ENCODE assay signal across 8 cellular contexts in genomic region chr6:87700351-87700728, GRCh38. TPM values are rescaled to one million over a fixed set of nuclear protein-coding genes. Genes with fewer than 3 reads are reported as not detected.
DNase-seq lines count a peak whose midpoint lies in the region; ATAC-seq and TF ChIP-seq lines count a peak whose summit lies in the region.

No MANE protein-coding gene starts in this region.

- DNase-seq in left ventricle myocardium inferior (no peak), left ventricle myocardium superior (no peak), breast epithelium (ENCODE audit: low spot score in 2 of 2) (no peak), mesothelial cell of epicardium (ENCODE audit: low spot score in 2 of 2, unreplicated experiment in 2 of 2) (no peak), aorta (no peak), retina (no peak)
- no peak for DNase-seq in activated effector memory CD4-positive, alpha-beta T cell treated with Interleukin-2 at 50 U/mL for 16 hours

- H3K27ac ChIP-seq in left ventricle myocardium inferior (replicated peaks) (peak overlapping the region; percentile 99), breast epithelium (peak overlapping the region; percentile 97 to 99), aorta (ENCODE audit: low read depth in 1 of 2, low read length in 2 of 2) (no peak overlapping the region)

- H3K4me1 ChIP-seq in left ventricle myocardium inferior = peaks cover 67% of the 10 kb centered on the region
- peaks cover 0 to 9% of the 10 kb centered on the region in 2 donors for H3K4me1 ChIP-seq in breast epithelium
- H3K4me1 ChIP-seq in aorta (ENCODE audit: control insufficient read depth in 1 of 2, insufficient read depth in 2 of 2, low read length in 2 of 2) = no peaks in the 10 kb centered on the region

- no peaks in the 10 kb centered on the region for H3K9me3 ChIP-seq in left ventricle myocardium inferior (replicated peaks)
- no peaks in the 10 kb centered on the region for H3K9me3 ChIP-seq in breast epithelium
- no peaks in the 10 kb centered on the region for H3K9me3 ChIP-seq in aorta (ENCODE audit: control insufficient read depth, low read length)

- peaks cover 49% of the 10 kb centered on the region for H3K4me1 Mint-ChIP-seq in mesothelial cell of epicardium

- ATAC-seq in left ventricle myocardium superior (no peak), aorta (ENCODE audit: low FRiP score) (no peak), HG02798 (IDR thresholded peaks at IDR 0.05; ENCODE audit: poor library complexity, unreplicated experiment) (no peak)

- H3K4me3 ChIP-seq in left ventricle myocardium inferior (peak overlapping the region; percentile 83), breast epithelium (peak overlapping the region; percentile 83 to 98 (median 96)), aorta (ENCODE audit: low read length in 2 of 2) (peak overlapping the region; percentile 83 to 91)

- WGBS in aorta, 2 donors = 5 to 10% methylated on average over 1 of the region's 1 CpG

- H3K27me3 Mint-ChIP-seq in mesothelial cell of epicardium (ENCODE audit: low read depth) = no peaks in the 10 kb centered on the region

- H3K4me3 Mint-ChIP-seq in mesothelial cell of epicardium = peak overlapping the region; percentile 98

- no peaks in the 10 kb centered on the region for H3K9me3 Mint-ChIP-seq in mesothelial cell of epicardium

- H3K36me3 ChIP-seq in left ventricle myocardium inferior (no peaks in the 10 kb centered on the region), breast epithelium (no peaks in the 10 kb centered on the region), aorta (ENCODE audit: control insufficient read depth in 1 of 2, insufficient read depth in 2 of 2, low read length in 1 of 2) (no peaks in the 10 kb centered on the region)

- H3K27me3 ChIP-seq in left ventricle myocardium inferior (ENCODE audit: low read depth) = no peaks in the 10 kb centered on the region
- no peaks in the 10 kb centered on the region for H3K27me3 ChIP-seq in breast epithelium
- H3K27me3 ChIP-seq in aorta (ENCODE audit: control insufficient read depth in 1 of 2, insufficient read depth in 2 of 2, low read length in 1 of 2) = no peaks in the 10 kb centered on the region

- peak overlapping the region; percentile 98 for H3K27ac Mint-ChIP-seq in mesothelial cell of epicardium

- intact Hi-C loops in left ventricle myocardium inferior (cut with micrococcal nuclease) (no loop called here), left ventricle myocardium superior (cut with micrococcal nuclease) (no loop called here), breast epithelium (cut with DNase I; ENCODE audit: low total_unique reads) (no loop called here), aorta (cut with DNase I) (loop anchor here (5.0 to 10.0 kb wide), 3 partner anchors 43 to 116 kb away; partner anchors contain the start of gene RARS2 (in 2 of the 2))

- H3K36me3 Mint-ChIP-seq in mesothelial cell of epicardium = no peaks in the 10 kb centered on the region

- TF ChIP-seq CTCF in left ventricle myocardium inferior (IDR thresholded peaks at IDR 0.05; ENCODE audit: borderline replicate concordance) (no peak), breast epithelium (IDR thresholded peaks at IDR 0.05) (no peak), mesothelial cell of epicardium (IDR thresholded peaks at IDR 0.05; ENCODE audit: unreplicated experiment) (no peak)

- no peak for TF ChIP-seq POLR2A in breast epithelium (IDR thresholded peaks at IDR 0.05)

RNA-seq across cellular contexts. Expression of gene AKIRIN2, which starts 1.7 kb away (rescaled TPM):
- 42.3 TPM for total RNA-seq in left ventricle myocardium inferior
- 30.7 TPM for total RNA-seq in left ventricle myocardium superior
- total RNA-seq in breast epithelium = 10 to 100 TPM; 18.4 to 30.6 (median 22.8) TPM
- total RNA-seq in mesothelial cell of epicardium = 84.1 to 88.1 TPM (median 84.7 TPM) in 3 replicates
- 10 to 100 TPM; 38.5 to 43.5 TPM for total RNA-seq in aorta
- 10 to 100 TPM; 17.8 to 25.1 TPM for polyA plus RNA-seq in aorta

Comparison
In these comparisons a context has a peak if more than half of its experiments do, and no peak if none do; other contexts are left out.
1. H3K27ac ChIP-seq: peak in left ventricle myocardium inferior (single experiment) and breast epithelium (2 of 2); none in aorta (0 of 2).
2. intact Hi-C loops: an anchor here in aorta (5.0 to 10.0 kb wide); none called in left ventricle myocardium inferior, left ventricle myocardium superior and breast epithelium.
3. Peak in every context shown above with its lines, with median percentiles within 50 percentile points of each other: H3K4me3 ChIP-seq.